11 cellular contexts compared by ENCODE assay signal in genomic region chr20:15475483-15475882, GRCh38.
DNase-seq lines count a peak whose midpoint lies in the region; ATAC-seq and TF ChIP-seq lines count a peak whose summit lies in the region.
"Had no signal": no experiment of that assay in that cellular context is flagged by ENCODE, and none has a peak within 500 bp of the region (broad histone marks: within the 10 kb centered on the region; RNA-seq: fewer than 3 reads in every experiment).

No MANE protein-coding gene starts in this region.

- peak; percentile 6 for DNase-seq in GM10266 (ENCODE audit: extremely low spot score)
- DNase-seq in NCI-H1105 (lab: John Stamatoyannopoulos, UW), result peak; percentile 70
- DNase-seq in body of pancreas, result peak in 3 of 4 donors; percentile 23 to 29 (median 27)
- peak; percentile 82 for DNase-seq in posterior vena cava (ENCODE audit: low spot score)
- DNase-seq in islet precursor cell, result no peak
- no peak for DNase-seq in OCI-LY7 (ENCODE audit: low spot score)
- DNase-seq in activated CD4-positive, alpha-beta T cell treated with anti-CD3 and anti-CD28 coated beads, Interleukin-2, amount 10 ng/mL, durations not matched to agents 24 days and 14 days, result no peak
- no peak for DNase-seq in CD4-positive, alpha-beta T cell
- DNase-seq: activated naive CD8-positive, alpha-beta T cell treated with anti-CD3 and anti-CD28 coated beads, Interleukin-2, amount 10 ng/mL, durations not matched to agents 7 days and 5 days; glutamatergic neuron had no signal

- intact Hi-C loops in body of pancreas (cut with DNase I), result no loop called here
- intact Hi-C loops in posterior vena cava (cut with DNase I), result no loop called here
- intact Hi-C loops in OCI-LY7 (cut with micrococcal nuclease; ENCODE audit: unreplicated experiment), result no loop called here
- intact Hi-C loops in activated CD4-positive, alpha-beta T cell treated with anti-CD3 and anti-CD28 coated beads, Interleukin-2, amount 10 ng/mL, durations not matched to agents 24 days and 14 days (cut with micrococcal nuclease), result no loop called here
- intact Hi-C loops in CD4-positive, alpha-beta T cell (cut with DNase I, micrococcal nuclease), result no loop called here

- TF ChIP-seq CTCF in GM10266 (IDR thresholded peaks at IDR 0.05; ENCODE audit: control insufficient read depth, insufficient read depth, low read depth, missing control alignments), result no peak
- TF ChIP-seq CTCF in body of pancreas (IDR thresholded peaks at IDR 0.05), result no peak
- no peak for TF ChIP-seq CTCF in OCI-LY7 (conservative IDR thresholded peaks at IDR 0.05; ENCODE audit: low read length)
- TF ChIP-seq CTCF in CD4-positive, alpha-beta T cell (IDR thresholded peaks at IDR 0.05), result no peak

- TF ChIP-seq POLR2A in body of pancreas (IDR thresholded peaks at IDR 0.05), result no peak

- H3K9me3 Mint-ChIP-seq in activated CD4-positive, alpha-beta T cell treated with anti-CD3 and anti-CD28 coated beads, Interleukin-2, amount 10 ng/mL, durations not matched to agents 24 days and 14 days, result peaks cover 3% of the 10 kb centered on the region
- peaks cover 2% of the 10 kb centered on the region for H3K9me3 Mint-ChIP-seq in CD4-positive, alpha-beta T cell

- no peaks in the 10 kb centered on the region for H3K9me2 ChIP-seq in OCI-LY7 (ENCODE audit: insufficient read depth, low read length)

- H3K36me3 ChIP-seq in body of pancreas (replicated peaks in 1 of 2; ENCODE audit: insufficient read depth in 1 of 2, low read depth in 2 of 2), result no peaks in the 10 kb centered on the region
- no peaks in the 10 kb centered on the region for H3K36me3 ChIP-seq in OCI-LY7 (ENCODE audit: insufficient read depth, low read length)

- ATAC-seq in body of pancreas, result no peak
- ATAC-seq in CD4-positive, alpha-beta T cell (ENCODE audit: poor library complexity), result no peak

- CTCF ChIA-PET in OCI-LY7 (lab: Charles Lee; ENCODE audit: unreplicated experiment), result no interaction called here
- CTCF ChIA-PET in CD4-positive, alpha-beta T cell (lab: Charles Lee), result no interaction called here

- H3K4me1 Mint-ChIP-seq in activated CD4-positive, alpha-beta T cell treated with anti-CD3 and anti-CD28 coated beads, Interleukin-2, amount 10 ng/mL, durations not matched to agents 24 days and 14 days, result no peaks in the 10 kb centered on the region
- H3K4me1 Mint-ChIP-seq in CD4-positive, alpha-beta T cell (ENCODE audit: low read depth), result no peaks in the 10 kb centered on the region
- H3K4me1 Mint-ChIP-seq: activated naive CD8-positive, alpha-beta T cell treated with anti-CD3 and anti-CD28 coated beads, Interleukin-2, amount 10 ng/mL, durations not matched to agents 7 days and 5 days had no signal

- POLR2A ChIA-PET in OCI-LY7 (lab: Charles Lee), result no interaction called here
- POLR2A ChIA-PET in CD4-positive, alpha-beta T cell (lab: Charles Lee), result no interaction called here

- no peaks in the 10 kb centered on the region for H3K9me3 ChIP-seq in body of pancreas
- no peaks in the 10 kb centered on the region for H3K9me3 ChIP-seq in OCI-LY7 (ENCODE audit: low read length)
- H3K9me3 ChIP-seq in CD4-positive, alpha-beta T cell (ENCODE audit: control insufficient read depth, low read length), result no peaks in the 10 kb centered on the region

- 16 to 35% methylated on average over 5 of the region's 5 CpGs for WGBS in body of pancreas, 2 donors

- H3K36me3 Mint-ChIP-seq in activated CD4-positive, alpha-beta T cell treated with anti-CD3 and anti-CD28 coated beads, Interleukin-2, amount 10 ng/mL, durations not matched to agents 24 days and 14 days (ENCODE audit: low read depth), result no peaks in the 10 kb centered on the region
- H3K36me3 Mint-ChIP-seq in CD4-positive, alpha-beta T cell (ENCODE audit: low read depth), result no peaks in the 10 kb centered on the region
- H3K36me3 Mint-ChIP-seq: activated naive CD8-positive, alpha-beta T cell treated with anti-CD3 and anti-CD28 coated beads, Interleukin-2, amount 10 ng/mL, durations not matched to agents 7 days and 5 days had no signal

- no peak overlapping the region for H3K27ac Mint-ChIP-seq in activated CD4-positive, alpha-beta T cell treated with anti-CD3 and anti-CD28 coated beads, Interleukin-2, amount 10 ng/mL, durations not matched to agents 24 days and 14 days
- H3K27ac Mint-ChIP-seq in CD4-positive, alpha-beta T cell, result no peak overlapping the region
- H3K27ac Mint-ChIP-seq: activated naive CD8-positive, alpha-beta T cell treated with anti-CD3 and anti-CD28 coated beads, Interleukin-2, amount 10 ng/mL, durations not matched to agents 7 days and 5 days had no signal

- no peaks in the 10 kb centered on the region for H3K27me3 ChIP-seq in body of pancreas
- no peaks in the 10 kb centered on the region for H3K27me3 ChIP-seq in CD4-positive, alpha-beta T cell (ENCODE audit: control insufficient read depth, insufficient read depth, low read length)

- no TSS peak for BruUV-seq in OCI-LY7 (replicated peaks; lab: Mats Ljungman, UMichigan)

- no peak overlapping the region for H3K4me3 Mint-ChIP-seq in activated CD4-positive, alpha-beta T cell treated with anti-CD3 and anti-CD28 coated beads, Interleukin-2, amount 10 ng/mL, durations not matched to agents 24 days and 14 days
- H3K4me3 Mint-ChIP-seq in CD4-positive, alpha-beta T cell, result no peak overlapping the region
- H3K4me3 Mint-ChIP-seq: activated naive CD8-positive, alpha-beta T cell treated with anti-CD3 and anti-CD28 coated beads, Interleukin-2, amount 10 ng/mL, durations not matched to agents 7 days and 5 days had no signal

- H3K4me2 ChIP-seq in OCI-LY7 (ENCODE audit: low read length), result no peak overlapping the region

- H2AFZ ChIP-seq in OCI-LY7 (ENCODE audit: low read length), result no peak overlapping the region

- H3K27ac ChIP-seq in body of pancreas, result no peak overlapping the region
- H3K27ac ChIP-seq in OCI-LY7 (ENCODE audit: low read depth, low read length, poor library complexity, severe bottlenecking), result no peak overlapping the region
- no peak overlapping the region for H3K27ac ChIP-seq in CD4-positive, alpha-beta T cell (ENCODE audit: low read depth, low read length)
- H3K27ac ChIP-seq: skin epidermis had no signal

- no peaks in the 10 kb centered on the region for H4K20me1 ChIP-seq in OCI-LY7 (ENCODE audit: insufficient read depth, low read length)

- H3K4me3 ChIP-seq in body of pancreas (no peak overlapping the region), OCI-LY7 (ENCODE audit: low read depth, low read length, poor library complexity, severe bottlenecking) (no peak overlapping the region)
- H3K4me3 ChIP-seq: skin epidermis had no signal

- no peaks in the 10 kb centered on the region for H3K79me2 ChIP-seq in OCI-LY7 (ENCODE audit: insufficient read depth, low read depth, low read length)

- H3K27me3 Mint-ChIP-seq in activated CD4-positive, alpha-beta T cell treated with anti-CD3 and anti-CD28 coated beads, Interleukin-2, amount 10 ng/mL, durations not matched to agents 24 days and 14 days, result no peaks in the 10 kb centered on the region
- H3K27me3 Mint-ChIP-seq in CD4-positive, alpha-beta T cell, result no peaks in the 10 kb centered on the region
- H3K27me3 Mint-ChIP-seq: activated naive CD8-positive, alpha-beta T cell treated with anti-CD3 and anti-CD28 coated beads, Interleukin-2, amount 10 ng/mL, durations not matched to agents 7 days and 5 days had no signal

- H3K4me1 ChIP-seq in body of pancreas (no peaks in the 10 kb centered on the region), OCI-LY7 (ENCODE audit: insufficient read depth, low read length, poor library complexity, severe bottlenecking) (no peaks in the 10 kb centered on the region)

Comparison
In these comparisons a context has a peak if more than half of its experiments do, and no peak if none do; other contexts are left out.
1. DNase-seq: peak in GM10266 (single experiment), NCI-H1105 (single experiment), body of pancreas (3 of 4) and posterior vena cava (single experiment); none in islet precursor cell (single experiment), OCI-LY7 (single experiment), activated CD4-positive, alpha-beta T cell treated with anti-CD3 and anti-CD28 coated beads, Interleukin-2, amount 10 ng/mL, durations not matched to agents 24 days and 14 days (single experiment) and CD4-positive, alpha-beta T cell (0 of 10).